22 cellular contexts compared by ENCODE assay signal in the genomic region with DNA sequence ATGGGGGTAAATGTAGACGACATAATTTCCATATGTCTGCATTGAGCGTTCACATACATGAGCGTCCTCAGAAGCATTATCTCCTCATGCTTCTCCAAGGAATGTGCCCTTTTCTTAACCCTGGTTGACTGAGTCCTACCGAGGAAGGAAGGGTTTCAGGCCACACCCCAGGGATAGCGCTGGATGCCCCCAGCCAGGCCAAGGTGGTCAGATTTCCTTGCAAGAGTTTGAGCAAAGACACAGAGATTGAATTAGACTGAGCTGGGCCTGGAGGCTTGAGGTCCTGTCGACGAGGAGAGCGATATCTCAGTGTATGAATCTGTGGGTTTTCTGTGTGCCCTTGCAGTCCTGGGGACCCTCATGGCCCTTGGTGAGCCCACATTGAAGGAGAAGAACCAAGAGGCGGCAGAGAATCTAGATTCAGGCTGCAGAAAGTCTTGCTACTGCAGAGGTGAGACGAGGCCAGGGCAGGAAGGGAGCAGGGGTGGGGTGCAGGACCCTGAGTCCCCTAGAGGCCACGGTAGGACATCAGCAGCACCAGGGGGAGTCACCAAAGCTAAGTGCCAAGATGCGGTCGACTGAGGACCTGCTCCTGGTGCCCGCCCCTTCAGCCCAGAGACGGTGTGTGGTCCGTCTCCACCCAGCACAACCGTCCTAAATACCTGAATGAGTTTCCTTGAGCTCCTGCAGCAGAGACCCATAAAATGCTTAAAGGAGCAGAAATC.
"Had no signal": no experiment of that assay in that cellular context is flagged by ENCODE, and none has a peak within 500 bp of the region (broad histone marks: within the 10 kb centered on the region; RNA-seq: fewer than 3 reads in every experiment).

No MANE protein-coding gene starts in this region.

- H3K27ac ChIP-seq: colonic mucosa, dorsolateral prefrontal cortex, gastroesophageal sphincter, parathyroid adenoma, right lobe of liver, thoracic aorta had no signal

- H3K36me3 Mint-ChIP-seq: activated CD4-positive, alpha-beta memory T cell treated with anti-CD3 and anti-CD28 coated beads for 36 hours; activated naive CD4-positive, alpha-beta T cell treated with anti-CD3 and anti-CD28 coated beads, Interleukin-2, amount 10 ng/mL, durations not matched to agents 7 days and 5 days; mesothelial cell of epicardium; naive B cell had no signal

- DNase-seq: activated CD4-positive, alpha-beta memory T cell treated with anti-CD3 and anti-CD28 coated beads for 36 hours; activated CD4-positive, alpha-beta T cell treated with anti-CD3 and anti-CD28 coated beads for 48 hours; activated effector memory CD4-positive, alpha-beta T cell treated with anti-CD3 and anti-CD28 coated beads, Interleukin-2, amount 50 U/mL, for 16 hours; activated naive CD4-positive, alpha-beta T cell treated with anti-CD3 and anti-CD28 coated beads, Interleukin-2, amount 10 ng/mL, durations not matched to agents 7 days and 5 days; anterior cingulate cortex; cerebellar nuclear complex; colonic mucosa; effector memory CD8-positive, alpha-beta T cell; hippocampal formation; naive B cell; nephron progenitor cell; stimulated activated CD4-positive, alpha-beta T cell treated with anti-CD3 and anti-CD28 coated beads, Interleukin-12 subunit alpha, Interleukin-12 subunit beta, amount 100 ng/mL, for 4 hours; stimulated activated CD4-positive, alpha-beta T cell treated with anti-CD3 and anti-CD28 coated beads, Interleukin-4, amount 100 ng/mL, for 1 hour; stimulated activated naive CD8-positive, alpha-beta T cell treated with anti-CD3 and anti-CD28 coated beads, Interleukin-15, Interleukin-2, amounts not matched to agents 100 U/mL and 50 U/mL, for 24 hours; trophoblast cell had no signal

- H3K36me3 ChIP-seq: colonic mucosa, gastroesophageal sphincter, right lobe of liver, thoracic aorta had no signal

- H3K27me3 ChIP-seq: colonic mucosa, right lobe of liver had no signal

- H3K27ac Mint-ChIP-seq: activated CD4-positive, alpha-beta memory T cell treated with anti-CD3 and anti-CD28 coated beads for 36 hours; activated naive CD4-positive, alpha-beta T cell treated with anti-CD3 and anti-CD28 coated beads, Interleukin-2, amount 10 ng/mL, durations not matched to agents 7 days and 5 days; activated T-helper 1 cell treated with anti-CD3 and anti-CD28 coated beads, Interleukin-12 subunit alpha, Interleukin-12 subunit beta, Interleukin-2, Interleukin-4 antibody, amounts not matched to agents 30 ng/mL and 10 ng/mL and 1 ng/mL, durations not matched to agents 14 hours and 24 hours and 36 hours; effector memory CD8-positive, alpha-beta T cell; mesothelial cell of epicardium; nephron progenitor cell had no signal

- H3K9me3 Mint-ChIP-seq: activated CD4-positive, alpha-beta memory T cell treated with anti-CD3 and anti-CD28 coated beads for 36 hours; activated naive CD4-positive, alpha-beta T cell treated with anti-CD3 and anti-CD28 coated beads, Interleukin-2, amount 10 ng/mL, durations not matched to agents 7 days and 5 days; activated T-helper 1 cell treated with anti-CD3 and anti-CD28 coated beads, Interleukin-12 subunit alpha, Interleukin-12 subunit beta, Interleukin-2, Interleukin-4 antibody, amounts not matched to agents 30 ng/mL and 10 ng/mL and 1 ng/mL, durations not matched to agents 14 hours and 24 hours and 36 hours; effector memory CD8-positive, alpha-beta T cell; mesothelial cell of epicardium; nephron progenitor cell had no signal

- H3K4me3 ChIP-seq: colonic mucosa, dorsolateral prefrontal cortex, gastroesophageal sphincter, right lobe of liver, thoracic aorta had no signal

- ATAC-seq: effector memory CD8-positive, alpha-beta T cell; gastroesophageal sphincter; right lobe of liver; stimulated activated naive CD8-positive, alpha-beta T cell treated with anti-CD3 and anti-CD28 coated beads, Interleukin-15, Interleukin-2, amounts not matched to agents 100 U/mL and 50 U/mL, for 24 hours had no signal

- H3K4me1 ChIP-seq: colonic mucosa, gastroesophageal sphincter, parathyroid adenoma, right lobe of liver had no signal

- H3K9me3 ChIP-seq: colonic mucosa, gastroesophageal sphincter, right lobe of liver, thoracic aorta had no signal

- H3K79me2 ChIP-seq: parathyroid adenoma had no signal

- H3K4me3 Mint-ChIP-seq: activated CD4-positive, alpha-beta memory T cell treated with anti-CD3 and anti-CD28 coated beads for 36 hours; activated naive CD4-positive, alpha-beta T cell treated with anti-CD3 and anti-CD28 coated beads, Interleukin-2, amount 10 ng/mL, durations not matched to agents 7 days and 5 days; activated T-helper 1 cell treated with anti-CD3 and anti-CD28 coated beads, Interleukin-12 subunit alpha, Interleukin-12 subunit beta, Interleukin-2, Interleukin-4 antibody, amounts not matched to agents 30 ng/mL and 10 ng/mL and 1 ng/mL, durations not matched to agents 14 hours and 24 hours and 36 hours; effector memory CD8-positive, alpha-beta T cell; mesothelial cell of epicardium; naive B cell; nephron progenitor cell had no signal

- H2AFZ ChIP-seq: parathyroid adenoma had no signal

- H3K4me1 Mint-ChIP-seq: activated naive CD4-positive, alpha-beta T cell treated with anti-CD3 and anti-CD28 coated beads, Interleukin-2, amount 10 ng/mL, durations not matched to agents 7 days and 5 days; mesothelial cell of epicardium; naive B cell had no signal
